In the genomic region with DNA sequence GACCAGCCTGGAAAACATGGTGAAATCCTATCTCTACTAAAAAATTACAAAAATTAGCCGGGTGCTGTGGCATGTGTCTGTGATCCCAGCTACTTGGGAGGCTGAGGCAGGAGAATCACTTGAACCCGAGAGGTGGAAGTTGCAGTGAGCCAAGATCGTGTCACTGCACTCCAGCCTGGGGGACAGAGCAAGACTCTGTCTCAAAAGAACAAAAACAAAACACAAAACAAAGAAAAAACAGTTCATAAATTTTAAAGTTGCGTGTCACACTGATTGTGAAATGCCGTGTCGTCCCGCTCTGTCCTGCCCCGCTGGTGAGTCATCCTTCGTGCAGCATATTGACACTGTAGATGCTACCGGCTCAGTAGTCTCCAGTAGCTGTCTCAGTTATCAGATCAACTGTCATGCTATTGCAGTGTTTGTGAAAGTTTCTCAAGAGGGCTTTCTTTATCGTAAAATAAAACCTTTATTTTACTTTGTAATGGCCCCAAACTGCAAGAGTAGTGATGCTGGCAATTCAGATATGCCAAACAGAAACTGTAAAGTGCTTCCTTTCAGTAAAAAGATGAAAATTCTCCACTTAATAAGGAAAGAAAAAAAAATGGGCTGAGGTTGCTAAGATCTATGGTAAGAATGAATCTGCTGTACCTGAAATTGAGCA, we compare ENCODE assay signal across 1 cellular context.
TF ChIP-seq lines count a peak whose summit lies in the region.

No MANE protein-coding gene starts in this region.

TF ChIP-seq in K562, 482 proteins besides CTCF, POLR2A, EP300 and RAD21 (continued from another document and continues in another):
- no peak for TF ChIP-seq SETDB1 (IDR thresholded peaks at IDR 0.05; ENCODE audit: low read length)
- peak; percentile 97 for TF ChIP-seq SOX6 (IDR thresholded peaks at IDR 0.05)
- TF ChIP-seq ZNF184 (CRISPR knock-in tag; IDR thresholded peaks at IDR 0.05): no peak
- TF ChIP-seq, protein P1, sequence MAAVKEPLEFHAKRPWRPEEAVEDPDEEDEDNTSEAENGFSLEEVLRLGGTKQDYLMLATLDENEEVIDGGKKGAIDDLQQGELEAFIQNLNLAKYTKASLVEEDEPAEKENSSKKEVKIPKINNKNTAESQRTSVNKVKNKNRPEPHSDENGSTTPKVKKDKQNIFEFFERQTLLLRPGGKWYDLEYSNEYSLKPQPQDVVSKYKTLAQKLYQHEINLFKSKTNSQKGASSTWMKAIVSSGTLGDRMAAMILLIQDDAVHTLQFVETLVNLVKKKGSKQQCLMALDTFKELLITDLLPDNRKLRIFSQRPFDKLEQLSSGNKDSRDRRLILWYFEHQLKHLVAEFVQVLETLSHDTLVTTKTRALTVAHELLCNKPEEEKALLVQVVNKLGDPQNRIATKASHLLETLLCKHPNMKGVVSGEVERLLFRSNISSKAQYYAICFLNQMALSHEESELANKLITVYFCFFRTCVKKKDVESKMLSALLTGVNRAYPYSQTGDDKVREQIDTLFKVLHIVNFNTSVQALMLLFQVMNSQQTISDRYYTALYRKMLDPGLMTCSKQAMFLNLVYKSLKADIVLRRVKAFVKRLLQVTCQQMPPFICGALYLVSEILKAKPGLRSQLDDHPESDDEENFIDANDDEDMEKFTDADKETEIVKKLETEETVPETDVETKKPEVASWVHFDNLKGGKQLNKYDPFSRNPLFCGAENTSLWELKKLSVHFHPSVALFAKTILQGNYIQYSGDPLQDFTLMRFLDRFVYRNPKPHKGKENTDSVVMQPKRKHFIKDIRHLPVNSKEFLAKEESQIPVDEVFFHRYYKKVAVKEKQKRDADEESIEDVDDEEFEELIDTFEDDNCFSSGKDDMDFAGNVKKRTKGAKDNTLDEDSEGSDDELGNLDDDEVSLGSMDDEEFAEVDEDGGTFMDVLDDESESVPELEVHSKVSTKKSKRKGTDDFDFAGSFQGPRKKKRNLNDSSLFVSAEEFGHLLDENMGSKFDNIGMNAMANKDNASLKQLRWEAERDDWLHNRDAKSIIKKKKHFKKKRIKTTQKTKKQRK (IDR thresholded peaks at IDR 0.05; ENCODE audit: borderline replicate concordance, low read depth, low read length): no peak
- peak; percentile 54; the same call in 1 of the 2 replicates for TF ChIP-seq ZNF175 (CRISPR knock-in tag; IDR thresholded peaks at IDR 0.05; ENCODE audit: low read depth)
- TF ChIP-seq TRIM28 (IDR thresholded peaks at IDR 0.05): peak; percentile 23; the same call in 1 of the 2 replicates
- TF ChIP-seq GATA2 (CRISPR knock-in tag; IDR thresholded peaks at IDR 0.05): peak; percentile 87
- TF ChIP-seq ZNF12 (CRISPR knock-in tag; IDR thresholded peaks at IDR 0.05): no peak
- TF ChIP-seq, protein P2, sequence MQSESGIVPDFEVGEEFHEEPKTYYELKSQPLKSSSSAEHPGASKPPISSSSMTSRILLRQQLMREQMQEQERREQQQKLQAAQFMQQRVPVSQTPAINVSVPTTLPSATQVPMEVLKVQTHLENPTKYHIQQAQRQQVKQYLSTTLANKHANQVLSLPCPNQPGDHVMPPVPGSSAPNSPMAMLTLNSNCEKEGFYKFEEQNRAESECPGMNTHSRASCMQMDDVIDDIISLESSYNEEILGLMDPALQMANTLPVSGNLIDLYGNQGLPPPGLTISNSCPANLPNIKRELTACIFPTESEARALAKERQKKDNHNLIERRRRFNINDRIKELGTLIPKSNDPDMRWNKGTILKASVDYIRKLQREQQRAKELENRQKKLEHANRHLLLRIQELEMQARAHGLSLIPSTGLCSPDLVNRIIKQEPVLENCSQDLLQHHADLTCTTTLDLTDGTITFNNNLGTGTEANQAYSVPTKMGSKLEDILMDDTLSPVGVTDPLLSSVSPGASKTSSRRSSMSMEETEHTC (IDR thresholded peaks at IDR 0.05): no peak
- TF ChIP-seq, protein P3, sequence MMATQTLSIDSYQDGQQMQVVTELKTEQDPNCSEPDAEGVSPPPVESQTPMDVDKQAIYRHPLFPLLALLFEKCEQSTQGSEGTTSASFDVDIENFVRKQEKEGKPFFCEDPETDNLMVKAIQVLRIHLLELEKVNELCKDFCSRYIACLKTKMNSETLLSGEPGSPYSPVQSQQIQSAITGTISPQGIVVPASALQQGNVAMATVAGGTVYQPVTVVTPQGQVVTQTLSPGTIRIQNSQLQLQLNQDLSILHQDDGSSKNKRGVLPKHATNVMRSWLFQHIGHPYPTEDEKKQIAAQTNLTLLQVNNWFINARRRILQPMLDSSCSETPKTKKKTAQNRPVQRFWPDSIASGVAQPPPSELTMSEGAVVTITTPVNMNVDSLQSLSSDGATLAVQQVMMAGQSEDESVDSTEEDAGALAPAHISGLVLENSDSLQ (IDR thresholded peaks at IDR 0.05): peak; percentile 93
- TF ChIP-seq ZFP36 (IDR thresholded peaks at IDR 0.05; ENCODE audit: low read depth, low read length, partially characterized antibody): peak; percentile 33
- TF ChIP-seq ZNF124 (CRISPR knock-in tag; IDR thresholded peaks at IDR 0.05): no peak
- TF ChIP-seq HDAC3 (IDR thresholded peaks at IDR 0.05; ENCODE audit: borderline replicate concordance, partially characterized antibody): peak; percentile 30
- peak; percentile 19; the same call in 1 of the 2 replicates for TF ChIP-seq RB1 (IDR thresholded peaks at IDR 0.05; ENCODE audit: low read depth)
- no peak for TF ChIP-seq HIVEP1 (CRISPR knock-in tag; IDR thresholded peaks at IDR 0.05)
- no peak for TF ChIP-seq NELFE (IDR thresholded peaks at IDR 0.05; ENCODE audit: insufficient read depth, insufficient read length)
- peak; percentile 74 for TF ChIP-seq POLR2H (tag; IDR thresholded peaks at IDR 0.05; ENCODE audit: low read depth)
- no peak; the same call in 1 of the 2 replicates for TF ChIP-seq ZFX (CRISPR knock-in tag; IDR thresholded peaks at IDR 0.05)
- TF ChIP-seq LCOR (CRISPR knock-in tag; IDR thresholded peaks at IDR 0.05): no peak
- peak; percentile 95 for TF ChIP-seq SMARCE1 (IDR thresholded peaks at IDR 0.05)
- TF ChIP-seq ETS2 (tag; IDR thresholded peaks at IDR 0.05; ENCODE audit: borderline replicate concordance, poor library complexity, severe bottlenecking): no peak
- 0 out of 2 replicates have a peak, but pooled peaks have one; percentile 15 for TF ChIP-seq BCOR (IDR thresholded peaks at IDR 0.05)
- peak; percentile 28; the same call in 1 of the 2 replicates for TF ChIP-seq POLR2AphosphoS5 (IDR thresholded peaks at IDR 0.05; ENCODE audit: control insufficient read depth, insufficient read depth, low read depth, low read length)
- no peak for TF ChIP-seq ZBED1 (IDR thresholded peaks at IDR 0.05)
- 0 out of 2 replicates have a peak, but pooled peaks have one; percentile 42 for TF ChIP-seq OTX1 (CRISPR knock-in tag; IDR thresholded peaks at IDR 0.05)
- TF ChIP-seq, protein P4, sequence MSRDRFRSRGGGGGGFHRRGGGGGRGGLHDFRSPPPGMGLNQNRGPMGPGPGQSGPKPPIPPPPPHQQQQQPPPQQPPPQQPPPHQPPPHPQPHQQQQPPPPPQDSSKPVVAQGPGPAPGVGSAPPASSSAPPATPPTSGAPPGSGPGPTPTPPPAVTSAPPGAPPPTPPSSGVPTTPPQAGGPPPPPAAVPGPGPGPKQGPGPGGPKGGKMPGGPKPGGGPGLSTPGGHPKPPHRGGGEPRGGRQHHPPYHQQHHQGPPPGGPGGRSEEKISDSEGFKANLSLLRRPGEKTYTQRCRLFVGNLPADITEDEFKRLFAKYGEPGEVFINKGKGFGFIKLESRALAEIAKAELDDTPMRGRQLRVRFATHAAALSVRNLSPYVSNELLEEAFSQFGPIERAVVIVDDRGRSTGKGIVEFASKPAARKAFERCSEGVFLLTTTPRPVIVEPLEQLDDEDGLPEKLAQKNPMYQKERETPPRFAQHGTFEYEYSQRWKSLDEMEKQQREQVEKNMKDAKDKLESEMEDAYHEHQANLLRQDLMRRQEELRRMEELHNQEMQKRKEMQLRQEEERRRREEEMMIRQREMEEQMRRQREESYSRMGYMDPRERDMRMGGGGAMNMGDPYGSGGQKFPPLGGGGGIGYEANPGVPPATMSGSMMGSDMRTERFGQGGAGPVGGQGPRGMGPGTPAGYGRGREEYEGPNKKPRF (IDR thresholded peaks at IDR 0.05; ENCODE audit: low read depth, low read length): no peak
- TF ChIP-seq, protein P5, sequence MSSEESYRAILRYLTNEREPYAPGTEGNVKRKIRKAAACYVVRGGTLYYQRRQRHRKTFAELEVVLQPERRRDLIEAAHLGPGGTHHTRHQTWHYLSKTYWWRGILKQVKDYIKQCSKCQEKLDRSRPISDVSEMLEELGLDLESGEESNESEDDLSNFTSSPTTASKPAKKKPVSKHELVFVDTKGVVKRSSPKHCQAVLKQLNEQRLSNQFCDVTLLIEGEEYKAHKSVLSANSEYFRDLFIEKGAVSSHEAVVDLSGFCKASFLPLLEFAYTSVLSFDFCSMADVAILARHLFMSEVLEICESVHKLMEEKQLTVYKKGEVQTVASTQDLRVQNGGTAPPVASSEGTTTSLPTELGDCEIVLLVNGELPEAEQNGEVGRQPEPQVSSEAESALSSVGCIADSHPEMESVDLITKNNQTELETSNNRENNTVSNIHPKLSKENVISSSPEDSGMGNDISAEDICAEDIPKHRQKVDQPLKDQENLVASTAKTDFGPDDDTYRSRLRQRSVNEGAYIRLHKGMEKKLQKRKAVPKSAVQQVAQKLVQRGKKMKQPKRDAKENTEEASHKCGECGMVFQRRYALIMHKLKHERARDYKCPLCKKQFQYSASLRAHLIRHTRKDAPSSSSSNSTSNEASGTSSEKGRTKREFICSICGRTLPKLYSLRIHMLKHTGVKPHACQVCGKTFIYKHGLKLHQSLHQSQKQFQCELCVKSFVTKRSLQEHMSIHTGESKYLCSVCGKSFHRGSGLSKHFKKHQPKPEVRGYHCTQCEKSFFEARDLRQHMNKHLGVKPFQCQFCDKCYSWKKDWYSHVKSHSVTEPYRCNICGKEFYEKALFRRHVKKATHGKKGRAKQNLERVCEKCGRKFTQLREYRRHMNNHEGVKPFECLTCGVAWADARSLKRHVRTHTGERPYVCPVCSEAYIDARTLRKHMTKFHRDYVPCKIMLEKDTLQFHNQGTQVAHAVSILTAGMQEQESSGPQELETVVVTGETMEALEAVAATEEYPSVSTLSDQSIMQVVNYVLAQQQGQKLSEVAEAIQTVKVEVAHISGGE (CRISPR knock-in tag; IDR thresholded peaks at IDR 0.05): peak in 1 of 3 experiments; percentile 22; a peak in 1 of 6 replicates
- TF ChIP-seq CC2D1A (IDR thresholded peaks at IDR 0.05): no peak
- TF ChIP-seq, protein P6, sequence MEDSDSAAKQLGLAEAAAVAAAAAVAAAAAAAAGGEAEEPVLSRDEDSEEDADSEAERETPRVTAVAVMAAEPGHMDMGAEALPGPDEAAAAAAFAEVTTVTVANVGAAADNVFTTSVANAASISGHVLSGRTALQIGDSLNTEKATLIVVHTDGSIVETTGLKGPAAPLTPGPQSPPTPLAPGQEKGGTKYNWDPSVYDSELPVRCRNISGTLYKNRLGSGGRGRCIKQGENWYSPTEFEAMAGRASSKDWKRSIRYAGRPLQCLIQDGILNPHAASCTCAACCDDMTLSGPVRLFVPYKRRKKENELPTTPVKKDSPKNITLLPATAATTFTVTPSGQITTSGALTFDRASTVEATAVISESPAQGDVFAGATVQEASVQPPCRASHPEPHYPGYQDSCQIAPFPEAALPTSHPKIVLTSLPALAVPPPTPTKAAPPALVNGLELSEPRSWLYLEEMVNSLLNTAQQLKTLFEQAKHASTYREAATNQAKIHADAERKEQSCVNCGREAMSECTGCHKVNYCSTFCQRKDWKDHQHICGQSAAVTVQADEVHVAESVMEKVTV (CRISPR knock-in tag; IDR thresholded peaks at IDR 0.05): peak; percentile 32; the same call in 1 of the 2 replicates
- TF ChIP-seq, protein P7, sequence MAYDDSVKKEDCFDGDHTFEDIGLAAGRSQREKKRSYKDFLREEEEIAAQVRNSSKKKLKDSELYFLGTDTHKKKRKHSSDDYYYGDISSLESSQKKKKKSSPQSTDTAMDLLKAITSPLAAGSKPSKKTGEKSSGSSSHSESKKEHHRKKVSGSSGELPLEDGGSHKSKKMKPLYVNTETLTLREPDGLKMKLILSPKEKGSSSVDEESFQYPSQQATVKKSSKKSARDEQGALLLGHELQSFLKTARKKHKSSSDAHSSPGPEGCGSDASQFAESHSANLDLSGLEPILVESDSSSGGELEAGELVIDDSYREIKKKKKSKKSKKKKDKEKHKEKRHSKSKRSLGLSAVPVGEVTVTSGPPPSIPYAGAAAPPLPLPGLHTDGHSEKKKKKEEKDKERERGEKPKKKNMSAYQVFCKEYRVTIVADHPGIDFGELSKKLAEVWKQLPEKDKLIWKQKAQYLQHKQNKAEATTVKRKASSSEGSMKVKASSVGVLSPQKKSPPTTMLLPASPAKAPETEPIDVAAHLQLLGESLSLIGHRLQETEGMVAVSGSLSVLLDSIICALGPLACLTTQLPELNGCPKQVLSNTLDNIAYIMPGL (CRISPR knock-in tag; IDR thresholded peaks at IDR 0.05): no peak
- TF ChIP-seq ARID1B (IDR thresholded peaks at IDR 0.05): peak; percentile 94
- 0 out of 2 replicates have a peak, but pooled peaks have one; percentile 10 for TF ChIP-seq ZNF174 (CRISPR knock-in tag; IDR thresholded peaks at IDR 0.05)
- TF ChIP-seq ZNF316 (IDR thresholded peaks at IDR 0.05): peak; percentile 31; the same call in 1 of the 2 replicates
- TF ChIP-seq FOXA1 (IDR thresholded peaks at IDR 0.05; ENCODE audit: borderline replicate concordance): peak; percentile 64; the same call in 1 of the 2 replicates
- no peak for TF ChIP-seq ZNF23 (CRISPR knock-in tag; IDR thresholded peaks at IDR 0.05)
- TF ChIP-seq KDM2B (CRISPR knock-in tag; IDR thresholded peaks at IDR 0.05): no peak
- TF ChIP-seq, protein P8, sequence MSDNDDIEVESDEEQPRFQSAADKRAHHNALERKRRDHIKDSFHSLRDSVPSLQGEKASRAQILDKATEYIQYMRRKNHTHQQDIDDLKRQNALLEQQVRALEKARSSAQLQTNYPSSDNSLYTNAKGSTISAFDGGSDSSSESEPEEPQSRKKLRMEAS (CRISPR knock-in tag; IDR thresholded peaks at IDR 0.05): no peak
- TF ChIP-seq ZFP1 (CRISPR knock-in tag; IDR thresholded peaks at IDR 0.05): peak; percentile 63
- TF ChIP-seq NBN (IDR thresholded peaks at IDR 0.05; ENCODE audit: low read depth): peak; percentile 74
- TF ChIP-seq HDAC2 (IDR thresholded peaks at IDR 0.05): peak; percentile 73; the same call in 1 of the 2 replicates
- TF ChIP-seq NFRKB (IDR thresholded peaks at IDR 0.05; ENCODE audit: low read depth): peak; percentile 27; the same call in 1 of the 2 replicates
- no peak for TF ChIP-seq ZNF436 (CRISPR knock-in tag; IDR thresholded peaks at IDR 0.05)
- peak; percentile 98 for TF ChIP-seq JUN (IDR thresholded peaks at IDR 0.05; ENCODE audit: borderline replicate concordance, low read depth, low read length)
- no peak for TF ChIP-seq JUN (CRISPR knock-in tag; IDR thresholded peaks at IDR 0.05; ENCODE audit: borderline replicate concordance)
- TF ChIP-seq C11orf30 (IDR thresholded peaks at IDR 0.05; ENCODE audit: low read depth): peak; percentile 59; the same call in 1 of the 2 replicates
- TF ChIP-seq ZEB2 (IDR thresholded peaks at IDR 0.05): peak; percentile 58; the same call in 1 of the 2 replicates
- no peak for TF ChIP-seq FOXJ2 (tag; IDR thresholded peaks at IDR 0.05)
- TF ChIP-seq POLR2AphosphoS2 (IDR thresholded peaks at IDR 0.05; ENCODE audit: low read length): peak; percentile 46; the same call in 1 of the 2 replicates
- no peak for TF ChIP-seq MEF2D (tag; conservative IDR thresholded peaks at IDR 0.05; ENCODE audit: low read depth)
- TF ChIP-seq ZNF384 (IDR thresholded peaks at IDR 0.05; ENCODE audit: low read depth, low read length): no peak
- TF ChIP-seq, protein P9, sequence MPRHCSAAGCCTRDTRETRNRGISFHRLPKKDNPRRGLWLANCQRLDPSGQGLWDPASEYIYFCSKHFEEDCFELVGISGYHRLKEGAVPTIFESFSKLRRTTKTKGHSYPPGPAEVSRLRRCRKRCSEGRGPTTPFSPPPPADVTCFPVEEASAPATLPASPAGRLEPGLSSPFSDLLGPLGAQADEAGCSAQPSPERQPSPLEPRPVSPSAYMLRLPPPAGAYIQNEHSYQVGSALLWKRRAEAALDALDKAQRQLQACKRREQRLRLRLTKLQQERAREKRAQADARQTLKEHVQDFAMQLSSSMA (CRISPR knock-in tag; IDR thresholded peaks at IDR 0.05): no peak
- TF ChIP-seq ARNT (IDR thresholded peaks at IDR 0.05): peak in 1 of 2 experiments; percentile 87; a peak in 1 of 4 replicates
